ENCODE assay signal across 8 cellular contexts in genomic region chr3:58051658-58052261, GRCh38. TPM values are rescaled to one million over a fixed set of nuclear protein-coding genes. Genes with fewer than 3 reads are reported as not detected.
DNase-seq lines count a peak whose midpoint lies in the region; ATAC-seq, FAIRE-seq and TF ChIP-seq lines count a peak whose summit lies in the region.
"Not testable (repeated sequence)": the region's sequence is repeated elsewhere in the genome, so short reads cannot be mapped to it uniquely, and the experiment has no call there.

No MANE protein-coding gene starts in this region.

- TF ChIP-seq EP300 in K562 (IDR thresholded peaks at IDR 0.05; ENCODE audit: low read length); esophagus muscularis mucosa (IDR thresholded peaks at IDR 0.05); HepG2 (IDR thresholded peaks at IDR 0.05; ENCODE audit: low read depth in 2 of 2, low read length in 2 of 2); HepG2 (CRISPR knock-in tag; IDR thresholded peaks at IDR 0.05; ENCODE audit: borderline replicate concordance): not testable (repeated sequence)

- TF ChIP-seq RAD21 in K562 (CRISPR knock-in tag; conservative IDR thresholded peaks at IDR 0.05 in 1 of 2, IDR thresholded peaks at IDR 0.05 in 1 of 2); HepG2 (CRISPR knock-in tag; IDR thresholded peaks at IDR 0.05): not testable (repeated sequence)

- H3K36me3 ChIP-seq in PC-9 (ENCODE audit: low read depth); K562 (ENCODE audit: control insufficient read depth, insufficient read depth, low read length); esophagus muscularis mucosa; HepG2 (replicated peaks in 1 of 2; ENCODE audit: control insufficient read depth in 1 of 2, insufficient read depth in 2 of 2, low read length in 2 of 2); osteoblast (ENCODE audit: insufficient read depth, low read length); smooth muscle cell (ENCODE audit: low read depth); vagina: not testable (repeated sequence)

- not testable (repeated sequence) for H3K27me3 ChIP-seq in PC-9 (ENCODE audit: insufficient read depth, low read depth); K562 (ENCODE audit: control insufficient read depth in 2 of 2, insufficient read depth in 2 of 2, low read length in 2 of 2); esophagus muscularis mucosa; HepG2 (ENCODE audit: control insufficient read depth in 1 of 2, insufficient read depth in 2 of 2, low read length in 2 of 2); osteoblast (ENCODE audit: insufficient read depth, low read length); smooth muscle cell (ENCODE audit: low read depth); vagina

- not testable (repeated sequence) for BruUV-seq in Calu3 (replicated peaks; lab: Mats Ljungman, UMichigan); K562 (replicated peaks; lab: Mats Ljungman, UMichigan); HepG2 (replicated peaks; lab: Mats Ljungman, UMichigan)
- TSS peak; percentile 15 for BruUV-seq in PC-9 (replicated peaks; lab: Mats Ljungman, UMichigan)

- ATAC-seq in K562, HepG2: not testable (repeated sequence)

- peaks cover 95% of the 10 kb centered on the region for H3K79me2 ChIP-seq in PC-9 (ENCODE audit: low read depth)
- H3K79me2 ChIP-seq in K562 (ENCODE audit: control insufficient read depth, insufficient read depth, low read length) = peaks cover 52% of the 10 kb centered on the region
- peaks cover 99% of the 10 kb centered on the region for H3K79me2 ChIP-seq in HepG2 (ENCODE audit: insufficient read depth, low read length)
- H3K79me2 ChIP-seq in osteoblast (ENCODE audit: insufficient read depth, low read length) = peaks cover 78% of the 10 kb centered on the region
- peaks cover 87% of the 10 kb centered on the region for H3K79me2 ChIP-seq in smooth muscle cell (ENCODE audit: low read depth)

- peak overlapping the region; percentile 99 for H3K27ac Mint-ChIP-seq in Calu3 (ENCODE audit: unreplicated experiment)

- not testable (repeated sequence) for H3K9me1 ChIP-seq in K562 (ENCODE audit: control insufficient read depth, insufficient read depth, low read length)

- not testable (repeated sequence) for H3K9me3 ChIP-seq in PC-9 (ENCODE audit: insufficient read depth, low read depth); K562 (replicated peaks; ENCODE audit: control insufficient read depth, insufficient read depth, low read depth, low read length); esophagus muscularis mucosa; HepG2 (ENCODE audit: low read length); osteoblast (ENCODE audit: low read depth, low read length); smooth muscle cell (replicated peaks; ENCODE audit: low read depth); vagina

- TF ChIP-seq POLR2A in K562 (conservative IDR thresholded peaks at IDR 0.05); esophagus muscularis mucosa (IDR thresholded peaks at IDR 0.05; ENCODE audit: low read depth); HepG2 (IDR thresholded peaks at IDR 0.05; ENCODE audit: insufficient read depth in 1 of 2, low read depth in 2 of 2, low read length in 2 of 2); vagina (IDR thresholded peaks at IDR 0.05): not testable (repeated sequence)

- not testable (repeated sequence) for H3K9me3 Mint-ChIP-seq in Calu3 (ENCODE audit: low read depth, unreplicated experiment)

- H3K27ac ChIP-seq in PC-9 (peak overlapping the region; percentile 99), K562 (ENCODE audit: extremely low read depth, low read depth, low read length) (peak overlapping the region; percentile 71; the same call in 2 of the 3 replicates), esophagus muscularis mucosa (replicated peaks in 1 of 4) (peak overlapping the region; percentile 76 to 86 (median 80)), HepG2 (ENCODE audit: extremely low read length, insufficient read depth, low read length) (peak overlapping the region; percentile 96), osteoblast (ENCODE audit: low read depth, low read length) (peak overlapping the region; percentile 93), smooth muscle cell (ENCODE audit: low read depth) (peak overlapping the region; percentile 96), vagina (peak overlapping the region; percentile 78)

- TF ChIP-seq CTCF in Calu3 (IDR thresholded peaks at IDR 0.05; ENCODE audit: unreplicated experiment); PC-9 (conservative IDR thresholded peaks at IDR 0.05); K562 (IDR thresholded peaks at IDR 0.05 in 2 of 3, conservative IDR thresholded peaks at IDR 0.05 in 1 of 3; ENCODE audit: insufficient read depth in 2 of 3, low read depth in 1 of 3, low read length in 3 of 3); esophagus muscularis mucosa (IDR thresholded peaks at IDR 0.05); HepG2 (CRISPR knock-in tag; IDR thresholded peaks at IDR 0.05); osteoblast (IDR thresholded peaks at IDR 0.05; ENCODE audit: extremely low read depth, low read depth, low read length); smooth muscle cell (IDR thresholded peaks at IDR 0.05; ENCODE audit: borderline replicate concordance, insufficient read depth, poor library complexity, severe bottlenecking); vagina (IDR thresholded peaks at IDR 0.05): not testable (repeated sequence)

- H3K4me1 Mint-ChIP-seq in Calu3 (ENCODE audit: low read depth, unreplicated experiment) = peaks cover 62% of the 10 kb centered on the region

- H3K4me2 ChIP-seq in PC-9 = peak overlapping the region; percentile 78
- not testable (repeated sequence) for H3K4me2 ChIP-seq in K562 (ENCODE audit: insufficient read depth, low read length)
- H3K4me2 ChIP-seq in HepG2 (ENCODE audit: low read depth, low read length) = peak overlapping the region; percentile 58
- H3K4me2 ChIP-seq in osteoblast (ENCODE audit: insufficient read depth, low read length) = peak overlapping the region; percentile 63
- peak overlapping the region; percentile 63 for H3K4me2 ChIP-seq in smooth muscle cell

- not testable (repeated sequence) for H3K27me3 Mint-ChIP-seq in Calu3 (ENCODE audit: unreplicated experiment)

- intact Hi-C loops in Calu3 (cut with micrococcal nuclease; ENCODE audit: unreplicated experiment) (loop anchor here (1.0 to 5.0 kb wide), 2 partner anchors 41 kb away; no protein-coding TSS in a partner anchor), PC-9 (cut with micrococcal nuclease; ENCODE audit: unreplicated experiment) (loop anchor here (1.0 to 5.0 kb wide), 5 partner anchors 15 to 61 kb away; no protein-coding TSS in a partner anchor), vagina (cut with DNase I) (loop anchor here (5.0 kb wide), 1 partner anchor 44 kb away; the partner anchor contains the start of gene FLNB)
- intact Hi-C loops in K562 (cut with micrococcal nuclease); esophagus muscularis mucosa (cut with DNase I); HepG2 (cut with micrococcal nuclease; ENCODE audit: unreplicated experiment): not testable (repeated sequence)

- not testable (repeated sequence) for FAIRE-seq in K562 (lab: Jason Lieb, UNC); HepG2 (lab: Jason Lieb, UNC)

- H3K4me3 Mint-ChIP-seq in Calu3 (ENCODE audit: low read depth, unreplicated experiment) = peak overlapping the region; percentile 36

- not testable (repeated sequence) for H2AFZ ChIP-seq in PC-9; K562 (ENCODE audit: low read depth, low read length); HepG2 (ENCODE audit: low read length); osteoblast (ENCODE audit: low read length); smooth muscle cell (ENCODE audit: low read depth)

- H4K20me1 ChIP-seq in PC-9 (ENCODE audit: insufficient read depth) = peaks cover 40% of the 10 kb centered on the region; the same call in 1 of the 2 replicates
- not testable (repeated sequence) for H4K20me1 ChIP-seq in K562 (replicated peaks; ENCODE audit: control insufficient read depth, insufficient read depth, low read length); HepG2 (ENCODE audit: insufficient read depth, low read length); osteoblast (ENCODE audit: insufficient read depth, low read length); smooth muscle cell (ENCODE audit: low read depth)

- H3F3A ChIP-seq in PC-9 (ENCODE audit: insufficient read depth, low read depth) (peaks cover 74% of the 10 kb centered on the region), smooth muscle cell (ENCODE audit: low read depth) (peaks cover 39% of the 10 kb centered on the region)

- CTCF ChIA-PET in Calu3 (lab: Charles Lee) (interaction anchor here (1.0 to 2.7 kb wide), 4 partner anchors 11 to 60 kb away, joined by 3 to 11 read pairs (median 5); partner anchors contain the start of gene FLNB), PC-9 (lab: Charles Lee) (interaction anchor here (0.6 to 0.7 kb wide), 2 partner anchors 32 to 1138 kb away, joined by 3 to 7 read pairs; no protein-coding TSS in a partner anchor)
- CTCF ChIA-PET in K562 (lab: Yijun Ruan, JAX; ENCODE audit: low intra/inter-chr PET ratio); HepG2 (lab: Yijun Ruan, JAX; ENCODE audit: low intra/inter-chr PET ratio, low total read pairs): not testable (repeated sequence)

- not testable (repeated sequence) for H3K9me2 ChIP-seq in PC-9 (ENCODE audit: insufficient read depth)

- H3K4me3 ChIP-seq in PC-9, K562, esophagus muscularis mucosa, smooth muscle cell, vagina: not testable (repeated sequence)
- H3K4me3 ChIP-seq in HepG2 (replicated peaks in 1 of 3; ENCODE audit: insufficient read depth in 1 of 3, low read depth in 2 of 3, low read length in 3 of 3) (peak overlapping the region in 1 of 3 experiments; percentile 20; a peak in 1 of 6 replicates), osteoblast (ENCODE audit: insufficient read depth, low read length) (peak overlapping the region; percentile 1)

- peaks cover 43% of the 10 kb centered on the region for H3K36me3 Mint-ChIP-seq in Calu3 (ENCODE audit: insufficient read depth, unreplicated experiment)

- H3K9ac ChIP-seq in K562 (ENCODE audit: insufficient read depth in 1 of 2, low read depth in 2 of 2, low read length in 2 of 2) (peak overlapping the region in 1 of 2 experiments; percentile 35; a peak in 1 of 4 replicates), HepG2 (ENCODE audit: insufficient read depth, low read depth, low read length) (peak overlapping the region; percentile 66; the same call in 1 of the 2 replicates), smooth muscle cell (ENCODE audit: low read depth) (peak overlapping the region; percentile 77)

- WGBS in K562 (ENCODE audit: insufficient coverage, low coverage, missing lambda C conversion rate) = 53% methylated on average over 12 of the region's 15 CpGs
- WGBS in esophagus muscularis mucosa = 80% methylated on average over 15 of the region's 15 CpGs
- WGBS in HepG2 (ENCODE audit: low lambda C conversion rate) = 67% methylated on average over 15 of the region's 15 CpGs
- 86% methylated on average over 15 of the region's 15 CpGs for WGBS in smooth muscle cell (ENCODE audit: low lambda C conversion rate)

- in situ Hi-C loops in K562 (cut with MboI); HepG2 (cut with HindIII; ENCODE audit: extremely low pct_ligation_motif_present, low pct_unique_long_range_greater_than_20kb): not testable (repeated sequence)

- H3K4me1 ChIP-seq in PC-9 (replicated peaks; ENCODE audit: insufficient read depth) (peaks cover 77% of the 10 kb centered on the region), K562 (replicated peaks in 1 of 2; ENCODE audit: control insufficient read depth in 2 of 2, insufficient read depth in 2 of 2, low read length in 2 of 2) (peaks cover 10 to 34% of the 10 kb centered on the region in 2 experiments; a peak in 4 of 5 replicates), esophagus muscularis mucosa (peaks cover 61 to 87% (median 79%) of the 10 kb centered on the region in 4 donors), HepG2 (ENCODE audit: insufficient read depth, low read length) (peaks cover 90% of the 10 kb centered on the region), osteoblast (ENCODE audit: insufficient read depth, low read length) (peaks cover 61% of the 10 kb centered on the region), smooth muscle cell (ENCODE audit: low read depth) (peaks cover 32% of the 10 kb centered on the region), vagina (peaks cover 59% of the 10 kb centered on the region)

- DNase-seq in Calu3 = peak; percentile 37
- not testable (repeated sequence) for DNase-seq in PC-9; K562 (ENCODE audit: extremely low read depth in 1 of 4, low spot score in 3 of 4); esophagus muscularis mucosa (ENCODE audit: extremely low spot score); HepG2 (ENCODE audit: low spot score); osteoblast (ENCODE audit: insufficient read length, low spot score, missing footprints); smooth muscle cell (lab: John Stamatoyannopoulos, UW; ENCODE audit: unreplicated experiment); vagina (ENCODE audit: extremely low spot score in 2 of 2)

- POLR2A ChIA-PET in PC-9 (lab: Charles Lee; ENCODE audit: unreplicated experiment) (interaction anchor here (1.1 kb wide), 1 partner anchor 9 kb away, joined by 6 read pairs; no protein-coding TSS in a partner anchor), K562 (lab: Yijun Ruan, JAX) (interaction anchor here (0.6 to 1.0 kb wide), 3 partner anchors 8 to 12 kb away, joined by 3 to 4 read pairs (median 3); no protein-coding TSS in a partner anchor), HepG2 (lab: Yijun Ruan, JAX) (interaction anchor here (0.7 to 3.5 kb wide), 8 partner anchors 8 to 254 kb away, joined by 3 to 86 read pairs (median 6); partner anchors contain the start of genes HTD2 and RPP14)

RNA-seq across cellular contexts. Expression of gene FLNB, which starts 43.5 kb away (rescaled TPM):
- total RNA-seq in Calu3 (2022) (136 and 147 TPM in 2 replicates), PC-9 (2021) (349 and 361 TPM in 2 replicates), K562 (2014; rRNA removed) (27.6 and 37.5 TPM in 2 replicates), K562 (2014; rRNA removed; fragmentation: Illumina TruSeq; extraction: Trizol) (22.5 and 25.6 TPM in 2 replicates), K562 (2015; rRNA removed; fragmentation: Illumina TruSeq; extraction: Trizol) (27.4 and 27.9 TPM in 2 replicates), K562 (2021) (43.3 and 48.1 TPM in 2 replicates), esophagus muscularis mucosa (100 to 1,000 TPM in 2 of 4 donors, 10 to 100 TPM in 2; 61.9 to 114 (median 89.9) TPM), HepG2 (2016; rRNA removed; fragmentation: Illumina TruSeq; extraction: Trizol) (48.8 and 130 TPM in 2 replicates), osteoblast (259 and 274 TPM in 2 replicates), smooth muscle cell (106 and 145 TPM in 2 replicates), vagina (147 TPM)
- total RNA-seq in K562 (2011; cell fraction: chromatin; rRNA removed; ENCODE audit: low replicate concordance) = 104 and 176 TPM in 2 replicates
- total RNA-seq in K562 (2011; cell fraction: nucleolus; rRNA removed) = 86.7 and 89.5 TPM in 2 replicates
- total RNA-seq in K562 (2011; cell fraction: nucleoplasm; rRNA removed) = 74.4 and 75.0 TPM in 2 replicates
- polyA plus RNA-seq in K562 (2011; rRNA removed) (20.3 and 27.7 TPM in 2 replicates), K562 (2014; fragmentation: Illumina TruSeq; extraction: Trizol) (32.2 and 33.4 TPM in 2 replicates), K562 (2014; fragmentation: Nextera tagmentation; extraction: Ambion mirVana) (10 to 100 TPM in 1 of 2 experiments, 1 to 10 TPM in 1; 9.4 to 13.0 TPM), K562 (2014; rRNA removed) (17.0 and 19.0 TPM in 2 replicates), HepG2 (2011; rRNA removed) (106 and 126 TPM in 2 replicates), smooth muscle cell (52.7 and 85.9 TPM in 2 replicates)
- polyA plus RNA-seq in K562 (2011; cell fraction: cytosol; rRNA removed) = 18.4 and 30.1 TPM in 2 replicates
- 111 and 183 TPM in 2 replicates for polyA plus RNA-seq in K562 (2011; cell fraction: nucleus; rRNA removed)
- polyA plus RNA-seq in K562 (2012) = 37.0 and 76.9 TPM in 2 replicates
- polyA minus RNA-seq in K562 (2011; rRNA and poly(A)+ RNA removed) = 75.9 and 104 TPM in 2 replicates
- polyA minus RNA-seq in K562 (2011; cell fraction: cytosol; rRNA and poly(A)+ RNA removed) = 66.1 and 94.5 TPM in 2 replicates
- polyA minus RNA-seq in K562 (2011; cell fraction: nucleus; rRNA and poly(A)+ RNA removed) = 56.8 and 166 TPM in 2 replicates
- 13.1 and 13.3 TPM in 2 replicates for total RNA-seq in HepG2 (2016; cell fraction: cytosol; rRNA removed; fragmentation: Illumina TruSeq; extraction: Trizol; ENCODE audit: low read depth)
- total RNA-seq in HepG2 (2016; cell fraction: insoluble cytoplasmic fraction; rRNA removed; fragmentation: Illumina TruSeq; extraction: Trizol) = 39.2 and 136 TPM in 2 replicates
- 18.9 and 22.5 TPM in 2 replicates for total RNA-seq in HepG2 (2016; cell fraction: membrane; rRNA removed; fragmentation: Illumina TruSeq; extraction: Trizol)
- total RNA-seq in HepG2 (2016; cell fraction: nucleus; rRNA removed; fragmentation: Illumina TruSeq; extraction: Trizol) = 211 and 228 TPM in 2 replicates
- 92.4 and 98.4 TPM in 2 replicates for polyA plus RNA-seq in HepG2 (2011; cell fraction: cytosol; rRNA removed)
- 739 and 796 TPM in 2 replicates for polyA plus RNA-seq in HepG2 (2011; cell fraction: nucleus; rRNA removed)
- polyA plus RNA-seq in HepG2 (2012) = 198 and 216 TPM in 2 replicates
- polyA plus RNA-seq in HepG2 (2016; cell fraction: cytosol; fragmentation: Illumina TruSeq; extraction: Trizol; ENCODE audit: low read depth) = 8.9 and 9.6 TPM in 2 replicates
- polyA plus RNA-seq in HepG2 (2016; cell fraction: insoluble cytoplasmic fraction; fragmentation: Illumina TruSeq; extraction: Trizol; ENCODE audit: low read depth) = 41.9 and 44.7 TPM in 2 replicates
- polyA plus RNA-seq in HepG2 (2016; cell fraction: membrane; fragmentation: Illumina TruSeq; extraction: Trizol; ENCODE audit: low read depth) = 15.4 and 16.3 TPM in 2 replicates
- 270 and 279 TPM in 2 replicates for polyA plus RNA-seq in HepG2 (2016; cell fraction: nucleus; fragmentation: Illumina TruSeq; extraction: Trizol; ENCODE audit: insufficient read depth, low read depth)
- 277 and 558 TPM in 2 replicates for polyA minus RNA-seq in HepG2 (2011; rRNA and poly(A)+ RNA removed; ENCODE audit: low replicate concordance)
- polyA minus RNA-seq in HepG2 (2011; cell fraction: cytosol; rRNA and poly(A)+ RNA removed) = 259 and 274 TPM in 2 replicates
- polyA minus RNA-seq in HepG2 (2011; cell fraction: nucleus; rRNA and poly(A)+ RNA removed) = 831 and 1,056 TPM in 2 replicates
